Comparison of ENCODE assay signal across 8 cellular contexts in the genomic region with DNA sequence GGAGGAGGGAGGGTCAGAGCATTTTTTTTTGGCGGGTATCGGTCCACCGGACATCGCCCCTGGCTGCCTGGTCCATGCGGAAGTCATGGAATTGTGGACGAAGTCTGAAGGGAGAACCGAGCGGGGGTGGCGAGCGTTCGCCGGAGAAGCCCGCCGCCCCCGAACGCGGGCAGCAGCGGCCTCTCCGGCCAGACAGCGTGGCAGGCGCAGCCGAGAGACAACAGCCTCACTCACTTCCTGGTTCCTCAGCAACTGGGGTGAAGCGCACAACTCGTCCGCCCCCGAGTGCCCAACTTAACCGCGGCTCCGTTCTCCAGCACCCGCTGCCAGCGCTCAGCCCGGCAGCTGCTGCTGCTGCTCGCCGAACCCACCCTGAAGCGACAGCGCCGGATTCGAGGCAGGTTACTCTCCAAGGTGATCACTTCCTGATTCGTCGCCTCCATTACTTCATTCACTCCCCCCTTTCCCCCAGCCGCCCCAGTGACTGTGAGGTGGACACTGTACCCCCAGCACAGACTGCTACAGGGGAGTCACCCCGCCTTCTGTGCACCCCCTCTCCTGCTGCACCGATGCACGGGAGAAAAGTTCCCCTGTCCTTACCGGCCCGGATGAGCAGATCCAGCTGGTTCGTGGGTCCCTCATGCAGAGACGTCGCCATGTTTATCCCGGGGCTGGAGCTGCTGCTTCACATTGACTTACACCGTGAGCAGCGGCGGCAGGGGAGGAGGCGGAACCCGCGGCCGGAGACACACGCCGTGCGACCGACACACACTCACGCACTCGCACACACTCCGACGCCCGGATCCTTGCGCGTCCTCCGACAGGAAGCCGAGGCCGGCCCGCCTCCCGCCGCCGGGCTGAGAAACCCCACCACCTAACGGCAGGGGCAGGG.
DNase-seq lines count a peak whose midpoint lies in the region; ATAC-seq and TF ChIP-seq lines count a peak whose summit lies in the region.

No MANE protein-coding gene starts in this region.

- H3K36me3 Mint-ChIP-seq in CD4-positive, CD25-positive, alpha-beta regulatory T cell: no peaks in the 10 kb centered on the region
- H3K36me3 Mint-ChIP-seq in activated CD8-positive, alpha-beta T cell treated with anti-CD3 and anti-CD28 coated beads for 36 hours (ENCODE audit: low read depth): peaks cover 14% of the 10 kb centered on the region
- H3K36me3 Mint-ChIP-seq in memory B cell: no peaks in the 10 kb centered on the region

- CTCF ChIA-PET in activated CD8-positive, alpha-beta T cell treated with anti-CD3 and anti-CD28 coated beads for 36 hours (lab: Charles Lee): interaction anchor here (0.9 to 6.4 kb wide), 3 partner anchors 16 to 217 kb away, joined by 3 to 51 read pairs (median 4); no protein-coding TSS in a partner anchor

- intact Hi-C loops in activated CD8-positive, alpha-beta T cell treated with anti-CD3 and anti-CD28 coated beads for 36 hours (cut with micrococcal nuclease): loop anchor here (2.0 to 10.0 kb wide), 4 partner anchors 51 to 371 kb away; a partner anchor contains a TSS

- TF ChIP-seq CTCF in activated CD8-positive, alpha-beta T cell treated with anti-CD3 and anti-CD28 coated beads for 36 hours (IDR thresholded peaks at IDR 0.05): no peak

- peak overlapping the region; percentile 96 for H3K4me3 ChIP-seq in CD4-positive, CD25-positive, alpha-beta regulatory T cell (ENCODE audit: low read depth, low read length)

- H3K9me3 Mint-ChIP-seq in CD4-positive, CD25-positive, alpha-beta regulatory T cell: peaks cover 0 to 3% (median 0%) of the 10 kb centered on the region in 7 donors
- H3K9me3 Mint-ChIP-seq in activated CD8-positive, alpha-beta T cell treated with anti-CD3 and anti-CD28 coated beads for 36 hours: no peaks in the 10 kb centered on the region
- no peaks in the 10 kb centered on the region for H3K9me3 Mint-ChIP-seq in memory B cell

- POLR2A ChIA-PET in activated CD8-positive, alpha-beta T cell treated with anti-CD3 and anti-CD28 coated beads for 36 hours (lab: Charles Lee): interaction anchor here (0.7 to 2.2 kb wide), 9 partner anchors 8 to 268 kb away, joined by 3 to 9 read pairs (median 4); a partner anchor contains a TSS

- H3K4me1 Mint-ChIP-seq in CD4-positive, CD25-positive, alpha-beta regulatory T cell: peaks cover 14 to 45% (median 34%) of the 10 kb centered on the region in 4 donors
- peaks cover 25% of the 10 kb centered on the region for H3K4me1 Mint-ChIP-seq in activated CD8-positive, alpha-beta T cell treated with anti-CD3 and anti-CD28 coated beads for 36 hours (ENCODE audit: low read depth)
- peaks cover 14% of the 10 kb centered on the region for H3K4me1 Mint-ChIP-seq in memory B cell

- peak overlapping the region; percentile 90 to 95 (median 93) for H3K4me3 Mint-ChIP-seq in CD4-positive, CD25-positive, alpha-beta regulatory T cell
- peak overlapping the region; percentile 100 for H3K4me3 Mint-ChIP-seq in activated CD8-positive, alpha-beta T cell treated with anti-CD3 and anti-CD28 coated beads for 36 hours
- peak overlapping the region; percentile 87 for H3K4me3 Mint-ChIP-seq in memory B cell

- peak overlapping the region; percentile 93 for H3K27ac ChIP-seq in CD4-positive, CD25-positive, alpha-beta regulatory T cell (ENCODE audit: insufficient read depth, low read length, poor library complexity, severe bottlenecking)

- peaks cover 31% of the 10 kb centered on the region for H3K4me1 ChIP-seq in CD4-positive, CD25-positive, alpha-beta regulatory T cell (ENCODE audit: control insufficient read depth, insufficient read depth, low read length, poor library complexity, severe bottlenecking)

- H3K27ac Mint-ChIP-seq in CD4-positive, CD25-positive, alpha-beta regulatory T cell: peak overlapping the region; percentile 92 to 98 (median 93)
- H3K27ac Mint-ChIP-seq in activated CD8-positive, alpha-beta T cell treated with anti-CD3 and anti-CD28 coated beads for 36 hours: peak overlapping the region; percentile 100
- peak overlapping the region; percentile 98 for H3K27ac Mint-ChIP-seq in memory B cell

- H3K36me3 ChIP-seq in CD4-positive, CD25-positive, alpha-beta regulatory T cell (ENCODE audit: control insufficient read depth, insufficient read depth, low read length): no peaks in the 10 kb centered on the region

- peak; percentile 77 to 93 (median 84) for DNase-seq in CD4-positive, CD25-positive, alpha-beta regulatory T cell
- peak; percentile 88 for DNase-seq in NCI-H82 (lab: John Stamatoyannopoulos, UW)
- peak; percentile 88 for DNase-seq in activated CD8-positive, alpha-beta T cell treated with anti-CD3 and anti-CD28 coated beads for 36 hours
- peak; percentile 68 for DNase-seq in effector CD8-positive, alpha-beta T cell (lab: John Stamatoyannopoulos, UW)
- peak; percentile 73 to 77 for DNase-seq in memory B cell (ENCODE audit: low spot score in 2 of 2)
- peak; percentile 52 for DNase-seq in stimulated activated CD8-positive, alpha-beta memory T cell treated with anti-CD3 and anti-CD28 coated beads, Interleukin-12 subunit alpha, Interleukin-12 subunit beta, amount 100 ng/mL, for 1 hour (ENCODE audit: low read depth)

- no peaks in the 10 kb centered on the region for H3K27me3 Mint-ChIP-seq in CD4-positive, CD25-positive, alpha-beta regulatory T cell
- no peaks in the 10 kb centered on the region for H3K27me3 Mint-ChIP-seq in activated CD8-positive, alpha-beta T cell treated with anti-CD3 and anti-CD28 coated beads for 36 hours
- H3K27me3 Mint-ChIP-seq in memory B cell: no peaks in the 10 kb centered on the region

- H3K9me3 ChIP-seq in CD4-positive, CD25-positive, alpha-beta regulatory T cell (ENCODE audit: control insufficient read depth in 2 of 2, low read length in 2 of 2): no peaks in the 10 kb centered on the region

- H3K27me3 ChIP-seq in CD4-positive, CD25-positive, alpha-beta regulatory T cell (ENCODE audit: control insufficient read depth, insufficient read depth, low read length): no peaks in the 10 kb centered on the region

- ATAC-seq in CD4-positive, CD25-positive, alpha-beta regulatory T cell (ENCODE audit: low read depth in 2 of 2): peak; percentile 57 to 65
- ATAC-seq in GM19324 (IDR thresholded peaks at IDR 0.05; ENCODE audit: low FRiP score, unreplicated experiment) (peak; percentile 70), HG03460 (IDR thresholded peaks at IDR 0.05; ENCODE audit: unreplicated experiment) (peak; percentile 54), memory B cell (ENCODE audit: low read depth) (peak; percentile 59)
- peak; percentile 49 for ATAC-seq in activated CD8-positive, alpha-beta T cell treated with anti-CD3 and anti-CD28 coated beads for 36 hours

Comparison
In these comparisons a context has a peak if more than half of its experiments do, and no peak if none do; other contexts are left out.
1. Peak in every context shown above with its lines: DNase-seq, ATAC-seq, H3K4me3 ChIP-seq and H3K27ac ChIP-seq.